Comparison of ENCODE assay signal across 18 cellular contexts in genomic region chr7:108049962-108050361, GRCh38. TPM values are rescaled to one million over a fixed set of nuclear protein-coding genes. Genes with fewer than 3 reads are reported as not detected.
A peak's percentile ranks its signal among the peaks of the same experiment; 100 is the strongest.
DNase-seq lines count a peak whose midpoint lies in the region; ATAC-seq, FAIRE-seq and TF ChIP-seq lines count a peak whose summit lies in the region.
"Had no signal": no experiment of that assay in that cellular context is flagged by ENCODE, and none has a peak within 500 bp of the region (broad histone marks: within the 10 kb centered on the region; RNA-seq: fewer than 3 reads in every experiment).

No MANE protein-coding gene starts in this region.

- no peak overlapping the region for H3K4me3 ChIP-seq in BLaER1
- H3K4me3 ChIP-seq: PC-9, skin epidermis, upper lobe of right lung had no signal

- H3K4me2 ChIP-seq in BLaER1: peak overlapping the region; percentile 37
- H3K4me2 ChIP-seq: KMS-11, PC-9 had no signal

- no peaks in the 10 kb centered on the region for H3K27me3 ChIP-seq in BLaER1
- H3K27me3 ChIP-seq: upper lobe of right lung had no signal

- no peak overlapping the region for H3K4me3 Mint-ChIP-seq in endothelial cell (ENCODE audit: unreplicated experiment)
- H3K4me3 Mint-ChIP-seq: brain had no signal

- DNase-seq in H54 (ENCODE audit: insufficient read length, low spot score): no peak
- no peak for DNase-seq in endothelial cell (ENCODE audit: low spot score)
- DNase-seq: activated naive CD4-positive, alpha-beta T cell treated with Interleukin-2 at 50 U/mL for 16 hours; Caco-2; hypothalamus; NCI-H226; PC-9; upper lobe of right lung had no signal

- no peak for TF ChIP-seq CTCF in endothelial cell (IDR thresholded peaks at IDR 0.05; ENCODE audit: unreplicated experiment)

- H3K9ac ChIP-seq in BLaER1: no peak overlapping the region
- H3K9ac ChIP-seq: KMS-11 had no signal

- H3K27me3 Mint-ChIP-seq in endothelial cell (ENCODE audit: unreplicated experiment): no peaks in the 10 kb centered on the region

- no peaks in the 10 kb centered on the region for H3K9me3 Mint-ChIP-seq in endothelial cell (ENCODE audit: unreplicated experiment)
- H3K9me3 Mint-ChIP-seq: brain had no signal

- H3K4me1 ChIP-seq in BLaER1: peaks cover 38% of the 10 kb centered on the region
- H3K4me1 ChIP-seq: upper lobe of right lung had no signal

- H3K9me3 ChIP-seq in BLaER1: no peaks in the 10 kb centered on the region
- H3K9me3 ChIP-seq: Caco-2, upper lobe of right lung had no signal

- no peaks in the 10 kb centered on the region for H3K4me1 Mint-ChIP-seq in endothelial cell (ENCODE audit: unreplicated experiment)

- ATAC-seq in GM18520 (IDR thresholded peaks at IDR 0.05; ENCODE audit: unreplicated experiment) (peak; percentile 62), GM21786 (IDR thresholded peaks at IDR 0.05; ENCODE audit: unreplicated experiment) (peak; percentile 86), HG03565 (IDR thresholded peaks at IDR 0.05; ENCODE audit: unreplicated experiment) (peak; percentile 92), HG03378 (IDR thresholded peaks at IDR 0.05; ENCODE audit: unreplicated experiment) (no peak), HG03439 (IDR thresholded peaks at IDR 0.05; ENCODE audit: unreplicated experiment) (no peak)
- ATAC-seq: upper lobe of right lung had no signal

- no peak for FAIRE-seq in H54 (lab: Jason Lieb, UNC)

- no peak overlapping the region for H3K27ac Mint-ChIP-seq in endothelial cell (ENCODE audit: unreplicated experiment)
- H3K27ac Mint-ChIP-seq: brain had no signal

- H4K20me1 ChIP-seq in BLaER1: no peaks in the 10 kb centered on the region

- no peaks in the 10 kb centered on the region for H3K36me3 Mint-ChIP-seq in endothelial cell (ENCODE audit: low read depth, unreplicated experiment)
- H3K36me3 Mint-ChIP-seq: brain had no signal

- H3K27ac ChIP-seq in BLaER1: no peak overlapping the region
- H3K27ac ChIP-seq: KMS-11, PC-9, skin epidermis, upper lobe of right lung, VCaP had no signal

- no peaks in the 10 kb centered on the region for H3K36me3 ChIP-seq in BLaER1
- H3K36me3 ChIP-seq: upper lobe of right lung had no signal

- TF ChIP-seq POLR2A in H54 (IDR thresholded peaks at IDR 0.05; ENCODE audit: low read depth, low read length): no peak

RNA-seq across cellular contexts. Expression of gene LAMB1, which starts 47.0 kb away (rescaled TPM):
- 453 TPM for total RNA-seq in endothelial cell (ENCODE audit: unreplicated experiment)

Comparison
In these comparisons a context has a peak if more than half of its experiments do, and no peak if none do; other contexts are left out.
1. ATAC-seq: peak in GM18520 (single experiment), GM21786 (single experiment) and HG03565 (single experiment); none in HG03378 (single experiment) and HG03439 (single experiment).